ENCODE assay signal across 22 cellular contexts in the genomic region with DNA sequence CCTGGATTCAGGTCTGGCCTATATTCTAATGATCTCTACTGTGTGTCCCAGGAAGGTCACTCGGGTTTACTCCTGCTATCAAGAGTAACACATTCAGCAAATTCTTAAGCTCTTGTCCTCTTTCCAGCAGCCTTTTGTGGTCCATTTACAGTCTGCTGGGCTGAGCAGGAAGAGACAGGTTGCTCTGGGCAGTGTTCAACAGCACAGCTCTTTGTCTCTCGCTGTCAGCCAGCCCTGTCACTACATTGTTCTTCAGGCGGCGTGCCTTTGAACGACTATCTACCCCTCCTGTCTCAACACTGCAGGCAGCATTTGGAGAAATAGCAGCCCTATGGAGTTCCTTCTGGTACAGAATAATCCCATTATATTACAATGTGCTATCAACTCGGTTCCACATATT.
"Had no signal": no experiment of that assay in that cellular context is flagged by ENCODE, and none has a peak within 500 bp of the region (broad histone marks: within the 10 kb centered on the region; RNA-seq: fewer than 3 reads in every experiment).

No MANE protein-coding gene starts in this region.

- H3K4me1 ChIP-seq: suprapubic skin, tibial artery had no signal

- H3K27ac ChIP-seq: ovary, suprapubic skin, tibial artery had no signal

- H3K4me3 ChIP-seq: ovary, smooth muscle cell, suprapubic skin, tibial artery had no signal

- DNase-seq: activated CD4-positive, alpha-beta memory T cell treated with anti-CD3 and anti-CD28 coated beads for 36 hours; activated CD4-positive, alpha-beta T cell treated with anti-CD3 and anti-CD28 coated beads, Interleukin-2, amount 10 ng/mL, durations not matched to agents 24 days and 14 days; activated CD4-positive, CD25-positive, alpha-beta regulatory T cell treated with anti-CD3 and anti-CD28 coated beads, Interleukin-2, amount 50 U/mL, for 72 hours; activated CD8-positive, alpha-beta memory T cell treated with anti-CD3 and anti-CD28 coated beads, Interleukin-2, amount 50 U/mL, for 4 hours; activated gamma-delta T cell; activated naive CD4-positive, alpha-beta T cell treated with anti-CD3 and anti-CD28 coated beads, Interleukin-2, amount 10 ng/mL, durations not matched to agents 7 days and 5 days; activated naive CD8-positive, alpha-beta T cell treated with anti-CD3 and anti-CD28 coated beads, Interleukin-2, amount 10 ng/mL, durations not matched to agents 7 days and 5 days; activated T-cell treated with anti-CD3 and anti-CD28 coated beads, Interleukin-2, amount 50 U/mL, for 1 hour; amniotic stem cell; dermis blood vessel endothelial cell; effector CD8-positive, alpha-beta T cell; hippocampal formation; immature natural killer cell; ovary; stimulated activated CD4-positive, alpha-beta T cell treated with anti-CD3 and anti-CD28 coated beads, Interleukin-15, amount 100 ng/mL, for 24 hours; stimulated activated CD4-positive, alpha-beta T cell treated with anti-CD3 and anti-CD28 coated beads, Interleukin-2, amount 100 ng/mL, for 24 hours; stimulated activated naive CD4-positive, alpha-beta T cell; T-helper 2 cell; tibial artery had no signal

- H3K27me3 ChIP-seq: ovary, suprapubic skin, tibial artery had no signal

- ATAC-seq: left lobe of liver had no signal

- H3K4me2 ChIP-seq: smooth muscle cell had no signal

- H3K36me3 ChIP-seq: ovary, suprapubic skin, tibial artery had no signal

- H3K9me3 ChIP-seq: ovary, suprapubic skin, tibial artery had no signal
